ENCODE assay signal across 13 cellular contexts in the genomic region with DNA sequence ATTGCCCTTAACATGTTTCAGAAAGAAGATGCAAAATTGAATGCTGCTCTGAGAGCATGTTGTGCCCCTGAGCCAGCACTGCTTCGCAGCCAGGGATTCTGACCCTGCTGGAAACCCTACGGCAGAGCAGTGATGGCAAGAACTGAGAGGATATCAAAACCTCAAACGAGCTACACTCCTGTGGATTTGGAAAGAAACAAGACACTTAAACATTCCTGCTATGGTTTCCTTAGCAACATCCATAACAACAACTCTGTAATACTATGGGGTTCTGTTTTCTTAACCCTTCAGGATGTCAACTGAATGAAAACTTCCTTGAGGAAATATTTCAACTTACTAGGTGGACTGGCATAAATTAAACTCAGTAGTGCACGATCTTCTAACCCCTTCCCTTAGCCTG.
A peak's percentile ranks its signal among the peaks of the same experiment; 100 is the strongest.
DNase-seq lines count a peak whose midpoint lies in the region; ATAC-seq, FAIRE-seq and TF ChIP-seq lines count a peak whose summit lies in the region.
"Had no signal": no experiment of that assay in that cellular context is flagged by ENCODE, and none has a peak within 500 bp of the region (broad histone marks: within the 10 kb centered on the region; RNA-seq: fewer than 3 reads in every experiment).

No MANE protein-coding gene starts in this region.

- H3K27me3 ChIP-seq in cardiac muscle cell (no peaks in the 10 kb centered on the region), left ventricle myocardium inferior (ENCODE audit: low read depth) (no peaks in the 10 kb centered on the region), astrocyte (ENCODE audit: insufficient read depth, low read length) (no peaks in the 10 kb centered on the region)
- H3K27me3 ChIP-seq: tibial nerve had no signal

- H3K9me3 ChIP-seq in cardiac muscle cell (ENCODE audit: low read depth): no peaks in the 10 kb centered on the region
- no peaks in the 10 kb centered on the region for H3K9me3 ChIP-seq in left ventricle myocardium inferior (replicated peaks)
- H3K9me3 ChIP-seq in astrocyte (ENCODE audit: insufficient read depth, low read depth, low read length): no peaks in the 10 kb centered on the region
- H3K9me3 ChIP-seq: tibial nerve had no signal

- DNase-seq in cardiac muscle cell (ENCODE audit: low read depth in 1 of 2, low spot score in 1 of 2) (peak; percentile 32 to 83), left ventricle myocardium inferior (no peak), astrocyte (ENCODE audit: low read depth) (peak; percentile 89), iPS-NIHi11 (ENCODE audit: low spot score) (peak; percentile 23), urothelium cell line (ENCODE audit: low spot score) (peak; percentile 45), T-helper 2 cell (no peak), HK-2 (ENCODE audit: unreplicated experiment) (no peak)
- no peak for DNase-seq in activated CD4-positive, alpha-beta T cell treated with anti-CD3 and anti-CD28 coated beads for 36 hours
- DNase-seq: activated CD8-positive, alpha-beta memory T cell treated with anti-CD3 and anti-CD28 coated beads, Interleukin-2, amount 10 ng/mL, durations not matched to agents 7 days and 5 days; caudate nucleus; NCI-H2029 treated with DMSO at 0.1 percent for 48 hours; SIG-M5 had no signal

- no peaks in the 10 kb centered on the region for H3K36me3 ChIP-seq in cardiac muscle cell
- H3K36me3 ChIP-seq in left ventricle myocardium inferior: no peaks in the 10 kb centered on the region
- H3K36me3 ChIP-seq in astrocyte (ENCODE audit: insufficient read depth, low read length): no peaks in the 10 kb centered on the region
- H3K36me3 ChIP-seq: tibial nerve had no signal

- H3K4me3 Mint-ChIP-seq in astrocyte (ENCODE audit: unreplicated experiment): no peak overlapping the region
- no peak overlapping the region for H3K4me3 Mint-ChIP-seq in activated CD4-positive, alpha-beta T cell treated with anti-CD3 and anti-CD28 coated beads for 36 hours
- H3K4me3 Mint-ChIP-seq: activated CD8-positive, alpha-beta memory T cell treated with anti-CD3 and anti-CD28 coated beads, Interleukin-2, amount 10 ng/mL, durations not matched to agents 7 days and 5 days had no signal

- no peak overlapping the region for H3K9ac ChIP-seq in astrocyte (ENCODE audit: low read length)

- H3K4me1 ChIP-seq in cardiac muscle cell (ENCODE audit: low read depth) (peaks cover 14% of the 10 kb centered on the region), left ventricle myocardium inferior (no peaks in the 10 kb centered on the region), astrocyte (ENCODE audit: insufficient read depth, low read length) (peaks cover 13% of the 10 kb centered on the region)
- H3K4me1 ChIP-seq: tibial nerve had no signal

- H3K27ac ChIP-seq in cardiac muscle cell (no peak overlapping the region), left ventricle myocardium inferior (replicated peaks) (no peak overlapping the region), astrocyte (ENCODE audit: low read depth, low read length) (peak overlapping the region; percentile 29)
- H3K27ac ChIP-seq: tibial nerve had no signal

- peaks cover 2% of the 10 kb centered on the region for H3K27me3 Mint-ChIP-seq in astrocyte (ENCODE audit: low read depth, unreplicated experiment)
- H3K27me3 Mint-ChIP-seq in activated CD4-positive, alpha-beta T cell treated with anti-CD3 and anti-CD28 coated beads for 36 hours: peaks cover 10% of the 10 kb centered on the region
- H3K27me3 Mint-ChIP-seq: activated CD8-positive, alpha-beta memory T cell treated with anti-CD3 and anti-CD28 coated beads, Interleukin-2, amount 10 ng/mL, durations not matched to agents 7 days and 5 days had no signal

- peaks cover 13% of the 10 kb centered on the region for H3K4me1 Mint-ChIP-seq in astrocyte (ENCODE audit: low read depth, unreplicated experiment)
- no peaks in the 10 kb centered on the region for H3K4me1 Mint-ChIP-seq in activated CD4-positive, alpha-beta T cell treated with anti-CD3 and anti-CD28 coated beads for 36 hours
- H3K4me1 Mint-ChIP-seq: activated CD8-positive, alpha-beta memory T cell treated with anti-CD3 and anti-CD28 coated beads, Interleukin-2, amount 10 ng/mL, durations not matched to agents 7 days and 5 days had no signal

- TF ChIP-seq CTCF in cardiac muscle cell (IDR thresholded peaks at IDR 0.05; ENCODE audit: low read depth, low read length) (no peak), left ventricle myocardium inferior (IDR thresholded peaks at IDR 0.05; ENCODE audit: borderline replicate concordance) (no peak), astrocyte (IDR thresholded peaks at IDR 0.05; ENCODE audit: insufficient read depth, low read depth, low read length) (no peak)

- POLR2A ChIA-PET in activated CD4-positive, alpha-beta T cell treated with anti-CD3 and anti-CD28 coated beads for 36 hours (lab: Charles Lee): no interaction called here

- H3K4me3 ChIP-seq in cardiac muscle cell (no peak overlapping the region), left ventricle myocardium inferior (no peak overlapping the region), astrocyte (ENCODE audit: insufficient read depth, low read depth, low read length) (no peak overlapping the region)
- H3K4me3 ChIP-seq: tibial nerve had no signal

- no peaks in the 10 kb centered on the region for H4K20me1 ChIP-seq in astrocyte (ENCODE audit: insufficient read depth, low read length)

- H3K27ac Mint-ChIP-seq in astrocyte (ENCODE audit: unreplicated experiment): no peak overlapping the region
- H3K27ac Mint-ChIP-seq in activated CD4-positive, alpha-beta T cell treated with anti-CD3 and anti-CD28 coated beads for 36 hours: no peak overlapping the region
- H3K27ac Mint-ChIP-seq: activated CD8-positive, alpha-beta memory T cell treated with anti-CD3 and anti-CD28 coated beads, Interleukin-2, amount 10 ng/mL, durations not matched to agents 7 days and 5 days had no signal

- H3K36me3 Mint-ChIP-seq in astrocyte (ENCODE audit: low read depth, unreplicated experiment): no peaks in the 10 kb centered on the region
- H3K36me3 Mint-ChIP-seq in activated CD4-positive, alpha-beta T cell treated with anti-CD3 and anti-CD28 coated beads for 36 hours (ENCODE audit: low read depth): no peaks in the 10 kb centered on the region
- H3K36me3 Mint-ChIP-seq: activated CD8-positive, alpha-beta memory T cell treated with anti-CD3 and anti-CD28 coated beads, Interleukin-2, amount 10 ng/mL, durations not matched to agents 7 days and 5 days had no signal

- FAIRE-seq in astrocyte (lab: Jason Lieb, UNC) (peak; percentile 74), urothelium cell line (lab: Jason Lieb, UNC) (no peak)

- H3K4me2 ChIP-seq in astrocyte (ENCODE audit: low read length): peak overlapping the region; percentile 44

- no peaks in the 10 kb centered on the region for H3K79me2 ChIP-seq in astrocyte (ENCODE audit: insufficient read depth, low read length)

- ATAC-seq in activated CD4-positive, alpha-beta T cell treated with anti-CD3 and anti-CD28 coated beads for 36 hours: no peak
- ATAC-seq: activated CD8-positive, alpha-beta memory T cell treated with anti-CD3 and anti-CD28 coated beads, Interleukin-2, amount 10 ng/mL, durations not matched to agents 7 days and 5 days had no signal

- intact Hi-C loops in left ventricle myocardium inferior (cut with micrococcal nuclease): no loop called here
- intact Hi-C loops in activated CD4-positive, alpha-beta T cell treated with anti-CD3 and anti-CD28 coated beads for 36 hours (cut with DNase I, micrococcal nuclease): no loop called here

- no peaks in the 10 kb centered on the region for H3K9me3 Mint-ChIP-seq in astrocyte (ENCODE audit: unreplicated experiment)
- no peaks in the 10 kb centered on the region for H3K9me3 Mint-ChIP-seq in activated CD4-positive, alpha-beta T cell treated with anti-CD3 and anti-CD28 coated beads for 36 hours (ENCODE audit: low read depth)

- no peak overlapping the region for H2AFZ ChIP-seq in astrocyte (ENCODE audit: low read depth, low read length)

- CTCF ChIA-PET in activated CD4-positive, alpha-beta T cell treated with anti-CD3 and anti-CD28 coated beads for 36 hours (lab: Charles Lee): no interaction called here

Comparison
In these comparisons a context has a peak if more than half of its experiments do, and no peak if none do; other contexts are left out.
1. DNase-seq: peak in cardiac muscle cell (2 of 2), astrocyte (single experiment), iPS-NIHi11 (single experiment) and urothelium cell line (single experiment); none in left ventricle myocardium inferior (single experiment), T-helper 2 cell (0 of 5), HK-2 (single experiment) and activated CD4-positive, alpha-beta T cell treated with anti-CD3 and anti-CD28 coated beads for 36 hours (single experiment).